ENCODE assay signal across 8 cellular contexts in the genomic region with DNA sequence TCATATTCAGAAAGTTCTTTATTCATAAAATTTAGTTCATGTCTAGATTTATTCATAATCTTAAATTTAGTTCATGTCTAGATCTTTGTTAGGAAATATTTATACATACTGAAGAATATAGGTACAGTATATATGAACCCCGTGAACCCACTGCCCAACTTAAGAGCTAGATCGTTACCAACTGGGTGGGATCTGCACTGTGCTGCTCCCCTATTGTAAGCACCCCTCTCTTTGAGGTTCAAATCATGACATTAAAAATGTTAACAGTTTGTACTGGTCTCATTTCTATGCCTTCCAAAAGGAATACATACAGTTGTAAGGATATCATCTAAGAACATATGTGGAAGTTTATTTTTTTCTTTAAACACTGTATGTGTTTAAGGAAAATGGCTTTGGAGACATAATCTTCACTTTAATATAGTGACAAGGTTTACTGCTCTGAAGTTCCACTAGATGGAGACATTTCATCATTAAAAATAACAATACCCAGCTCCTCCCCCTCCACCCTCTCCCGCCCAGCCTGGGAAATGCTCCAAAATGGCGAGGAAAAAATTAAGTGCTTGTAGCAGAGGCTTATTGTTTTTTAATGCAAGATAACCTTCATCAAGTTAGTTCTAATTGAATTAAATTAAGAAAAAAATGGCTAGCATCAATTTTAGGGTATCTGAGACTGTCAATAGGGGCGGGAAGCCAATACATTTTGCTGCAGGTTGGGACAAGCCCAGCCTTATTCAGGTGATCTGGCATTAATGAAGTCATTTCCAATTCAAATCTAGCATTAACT.
DNase-seq lines count a peak whose midpoint lies in the region; ATAC-seq and TF ChIP-seq lines count a peak whose summit lies in the region.

No MANE protein-coding gene starts in this region.

- no peaks in the 10 kb centered on the region for H3K9me3 ChIP-seq in GM23248 (ENCODE audit: low read depth)
- H3K9me3 ChIP-seq in RWPE2 (ENCODE audit: severe bottlenecking): no peaks in the 10 kb centered on the region

- no peaks in the 10 kb centered on the region for H3K9me2 ChIP-seq in GM23248 (ENCODE audit: insufficient read depth)

- no peak overlapping the region for H2AFZ ChIP-seq in GM23248

- H3K4me2 ChIP-seq in GM23248 (ENCODE audit: unreplicated experiment): peak overlapping the region; percentile 55

- H3F3A ChIP-seq in GM23248 (ENCODE audit: insufficient read depth): peaks cover 16% of the 10 kb centered on the region

- peak; percentile 79 for TF ChIP-seq CTCF in RWPE2 (IDR thresholded peaks at IDR 0.05; ENCODE audit: poor library complexity, severe bottlenecking)

- in situ Hi-C loops in G401 (cut with HindIII; ENCODE audit: low sequenced_read_pairs): no loop called here
- in situ Hi-C loops in GM23248 (cut with MboI): loop anchor here (10.0 kb wide), 1 partner anchor 335 kb away; no protein-coding TSS in a partner anchor

- H4K20me1 ChIP-seq in GM23248 (ENCODE audit: insufficient read depth): no peaks in the 10 kb centered on the region

- ATAC-seq in RWPE2 (ENCODE audit: low read depth) (peak; percentile 93), HG03439 (IDR thresholded peaks at IDR 0.05; ENCODE audit: unreplicated experiment) (no peak)

- H3K27ac ChIP-seq in GM23248 (no peak overlapping the region), RWPE2 (ENCODE audit: poor library complexity, severe bottlenecking) (no peak overlapping the region)

- H3K9ac ChIP-seq in GM23248: peak overlapping the region; percentile 10; the same call in 1 of the 2 replicates

- H3K79me2 ChIP-seq in GM23248 (ENCODE audit: insufficient read depth): peaks cover 8% of the 10 kb centered on the region; the same call in 1 of the 2 replicates

- 21 to 22% methylated on average over 5 of the region's 5 CpGs for WGBS in GM23248 (ENCODE audit: low coverage in 1 of 2, low lambda C conversion rate in 2 of 2, missing lambda C conversion rate in 2 of 2), 2 experiments

- peaks cover 28% of the 10 kb centered on the region for H3K4me1 ChIP-seq in GM23248 (ENCODE audit: insufficient read depth)
- peaks cover 4% of the 10 kb centered on the region for H3K4me1 ChIP-seq in RWPE2 (ENCODE audit: insufficient read depth, poor library complexity, severe bottlenecking)

- H3K4me3 ChIP-seq in GM23248 (no peak overlapping the region), RWPE2 (ENCODE audit: severe bottlenecking) (no peak overlapping the region)

- peaks cover 32% of the 10 kb centered on the region for H3K36me3 ChIP-seq in GM23248 (ENCODE audit: low read depth)
- H3K36me3 ChIP-seq in RWPE2 (ENCODE audit: low read depth): no peaks in the 10 kb centered on the region

- H3K27me3 ChIP-seq in GM23248 (replicated peaks; ENCODE audit: insufficient read depth) (no peaks in the 10 kb centered on the region), RWPE2 (ENCODE audit: insufficient read depth, poor library complexity, severe bottlenecking) (no peaks in the 10 kb centered on the region)

- DNase-seq in G401 (ENCODE audit: low spot score) (peak; percentile 89), GM23248 (peak; percentile 85), LHCN-M2 (ENCODE audit: low read depth) (peak; percentile 69), RWPE2 (ENCODE audit: low spot score) (no peak), globus pallidus (ENCODE audit: low spot score) (peak; percentile 89), pons (ENCODE audit: low spot score) (peak; percentile 92)
- DNase-seq in activated naive CD4-positive, alpha-beta T cell treated with anti-CD3 and anti-CD28 coated beads, Interleukin-2, amount 50 U/mL, for 16 hours: peak; percentile 57
